Comparison of ENCODE assay signal across 25 cellular contexts in the genomic region with DNA sequence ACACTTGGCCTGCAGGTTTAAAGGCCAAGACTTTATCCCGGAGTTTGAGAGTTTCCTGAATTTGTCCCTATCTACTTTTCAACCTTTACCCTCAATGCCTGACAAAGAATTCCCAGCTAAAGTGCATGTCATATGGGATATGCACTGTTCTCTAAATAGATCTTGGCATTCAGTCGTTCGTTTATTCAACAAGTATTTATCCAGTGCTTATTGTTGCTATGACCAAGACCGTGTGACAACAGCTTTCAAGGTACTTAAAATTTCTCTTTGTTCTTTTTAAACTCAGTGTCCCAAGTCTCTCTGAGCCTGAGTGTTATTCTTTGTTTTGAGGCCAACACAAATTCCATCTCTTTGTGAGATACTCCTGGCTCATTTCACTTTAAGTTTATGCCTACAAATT.
DNase-seq lines count a peak whose midpoint lies in the region; ATAC-seq and TF ChIP-seq lines count a peak whose summit lies in the region.
"Had no signal": no experiment of that assay in that cellular context is flagged by ENCODE, and none has a peak within 500 bp of the region (broad histone marks: within the 10 kb centered on the region; RNA-seq: fewer than 3 reads in every experiment).

No MANE protein-coding gene starts in this region.

- peaks cover 40% of the 10 kb centered on the region for H3K4me1 Mint-ChIP-seq in mesothelial cell of epicardium

- H3K79me2 ChIP-seq in GM23248 (ENCODE audit: insufficient read depth), result no peaks in the 10 kb centered on the region

- H3K4me3 ChIP-seq in heart left ventricle (no peak overlapping the region), GM23248 (no peak overlapping the region)
- H3K4me3 ChIP-seq: BLaER1 treated with 17β-estradiol and CSF1 and Interleukin-3, amounts not matched to agents 10 nM and 100 nM; GM12878; HAP-1; MG63 had no signal

- no peak for TF ChIP-seq POLR2A in heart left ventricle (IDR thresholded peaks at IDR 0.05)

- peaks cover 10% of the 10 kb centered on the region for H3K36me3 Mint-ChIP-seq in mesothelial cell of epicardium
- H3K36me3 Mint-ChIP-seq: CD4-positive, alpha-beta memory T cell had no signal

- H3K9ac ChIP-seq in GM23248, result no peak overlapping the region
- H3K9ac ChIP-seq: BLaER1 treated with 17β-estradiol and CSF1 and Interleukin-3, amounts not matched to agents 10 nM and 100 nM had no signal

- H3K27me3 ChIP-seq in heart left ventricle (no peaks in the 10 kb centered on the region), GM23248 (replicated peaks; ENCODE audit: insufficient read depth) (0 out of 2 replicates have a peak, but pooled peaks cover 8% of the 10 kb centered on the region)
- H3K27me3 ChIP-seq: BLaER1 treated with 17β-estradiol and CSF1 and Interleukin-3, amounts not matched to agents 10 nM and 100 nM; MG63 had no signal

- DNase-seq in NCI-H748 (lab: John Stamatoyannopoulos, UW; ENCODE audit: unreplicated experiment) (peak; percentile 1), NCI-H748 treated with DMSO at 0.1 percent for 48 hours (lab: John Stamatoyannopoulos, UW) (no peak), heart left ventricle (no peak), mesothelial cell of epicardium (ENCODE audit: low spot score in 2 of 2, unreplicated experiment in 2 of 2) (no peak), GM23248 (no peak)
- DNase-seq: CD4-positive, alpha-beta memory T cell; COR-L47; DMS79; EL; GDM1; GOT3; HFFc6; IMR-90; KG1; MG63; NCI-H2081; NCI-H446 treated with DMSO at 0.1 percent for 48 hours; NCI-H526; RPMI8226; SHP77 treated with DMSO at 0.1 percent for 48 hours had no signal

- H3K27me3 Mint-ChIP-seq in mesothelial cell of epicardium (ENCODE audit: low read depth), result no peaks in the 10 kb centered on the region

- H3K4me1 ChIP-seq in heart left ventricle, result peaks cover 0 to 25% (median 0%) of the 10 kb centered on the region in 12 donors
- H3K4me1 ChIP-seq in GM23248 (ENCODE audit: insufficient read depth), result no peaks in the 10 kb centered on the region
- H3K4me1 ChIP-seq: HAP-1 had no signal

- H3K9me2 ChIP-seq in GM23248 (ENCODE audit: insufficient read depth), result no peaks in the 10 kb centered on the region

- H3K27ac Mint-ChIP-seq in mesothelial cell of epicardium, result peak overlapping the region; percentile 17
- H3K27ac Mint-ChIP-seq: CD4-positive, alpha-beta memory T cell; HFFc6 had no signal

- 20 to 27% (median 23%) methylated on average over 4 of the region's 4 CpGs for WGBS in heart left ventricle, 4 donors
- WGBS in GM23248 (ENCODE audit: low coverage in 1 of 2, low lambda C conversion rate in 2 of 2, missing lambda C conversion rate in 2 of 2), 2 experiments, result 16 to 24% methylated on average over 4 of the region's 4 CpGs

- H3K4me2 ChIP-seq in GM23248 (ENCODE audit: unreplicated experiment), result no peak overlapping the region
- H3K4me2 ChIP-seq: BLaER1 treated with 17β-estradiol and CSF1 and Interleukin-3, amounts not matched to agents 10 nM and 100 nM had no signal

- intact Hi-C loops in heart left ventricle (cut with DNase I), result no loop called here

- no peaks in the 10 kb centered on the region for H3K36me3 ChIP-seq in heart left ventricle
- no peaks in the 10 kb centered on the region for H3K36me3 ChIP-seq in GM23248 (ENCODE audit: low read depth)
- H3K36me3 ChIP-seq: BLaER1 treated with 17β-estradiol and CSF1 and Interleukin-3, amounts not matched to agents 10 nM and 100 nM; HAP-1; MG63 had no signal

- peak overlapping the region in 7 of 12 donors; percentile 24 to 64 (median 47) for H3K27ac ChIP-seq in heart left ventricle
- no peak overlapping the region for H3K27ac ChIP-seq in GM23248
- H3K27ac ChIP-seq: BLaER1 treated with 17β-estradiol and CSF1 and Interleukin-3, amounts not matched to agents 10 nM and 100 nM had no signal

- H3K9me3 Mint-ChIP-seq in mesothelial cell of epicardium, result peaks cover 20% of the 10 kb centered on the region

- in situ Hi-C loops in GM23248 (cut with MboI), result no loop called here

- no peaks in the 10 kb centered on the region for H3F3A ChIP-seq in GM23248 (ENCODE audit: insufficient read depth)

- no peak overlapping the region for H2AFZ ChIP-seq in GM23248

- no peak overlapping the region for H3K4me3 Mint-ChIP-seq in mesothelial cell of epicardium
- H3K4me3 Mint-ChIP-seq: CD4-positive, alpha-beta memory T cell; HFFc6 had no signal

- H3K9me3 ChIP-seq in heart left ventricle (peaks cover 0 to 4% (median 0%) of the 10 kb centered on the region in 12 donors), GM23248 (ENCODE audit: low read depth) (no peaks in the 10 kb centered on the region)
- H3K9me3 ChIP-seq: HAP-1, MG63 had no signal

- TF ChIP-seq CTCF in heart left ventricle (IDR thresholded peaks at IDR 0.05) (no peak), mesothelial cell of epicardium (IDR thresholded peaks at IDR 0.05; ENCODE audit: unreplicated experiment) (no peak)

- ATAC-seq in heart left ventricle (peak in 3 of 4 donors; percentile 89 to 90 (median 89)), HG03175 (IDR thresholded peaks at IDR 0.05; ENCODE audit: unreplicated experiment) (no peak), GM21360 (IDR thresholded peaks at IDR 0.05; ENCODE audit: unreplicated experiment) (no peak)
- ATAC-seq: GM12878 had no signal

- H4K20me1 ChIP-seq in GM23248 (ENCODE audit: insufficient read depth), result no peaks in the 10 kb centered on the region
- H4K20me1 ChIP-seq: BLaER1 treated with 17β-estradiol and CSF1 and Interleukin-3, amounts not matched to agents 10 nM and 100 nM had no signal

Comparison
In these comparisons a context has a peak if more than half of its experiments do, and no peak if none do; other contexts are left out.
1. ATAC-seq: peak in heart left ventricle (3 of 4); none in HG03175 (single experiment) and GM21360 (single experiment).